ENCODE assay signal across 2 cellular contexts in genomic region chr5:173412566-173412965, GRCh38.
TF ChIP-seq lines count a peak whose summit lies in the region.

No MANE protein-coding gene starts in this region.

TF ChIP-seq in IMR-90, 13 proteins besides CTCF, POLR2A, EP300 and RAD21:
- no peak for TF ChIP-seq MXI1 (IDR thresholded peaks at IDR 0.05; ENCODE audit: borderline replicate concordance, low read depth, low read length)
- no peak for TF ChIP-seq MAFK (IDR thresholded peaks at IDR 0.05; ENCODE audit: low read depth, low read length)
- no peak for TF ChIP-seq FOS (IDR thresholded peaks at IDR 0.05; ENCODE audit: low read depth, low read length)
- TF ChIP-seq CEBPB (IDR thresholded peaks at IDR 0.05; ENCODE audit: low read depth, low read length), result no peak
- no peak for TF ChIP-seq ELK1 (IDR thresholded peaks at IDR 0.05; ENCODE audit: borderline replicate concordance, low read depth, low read length)
- TF ChIP-seq SMC3 (IDR thresholded peaks at IDR 0.05; ENCODE audit: low read depth, low read length), result no peak
- TF ChIP-seq USF2 (IDR thresholded peaks at IDR 0.05; ENCODE audit: low read depth, low read length), result no peak
- no peak for TF ChIP-seq RCOR1 (IDR thresholded peaks at IDR 0.05; ENCODE audit: insufficient replicate concordance, low read length)
- TF ChIP-seq RFX5 (IDR thresholded peaks at IDR 0.05; ENCODE audit: low read depth, low read length), result no peak
- no peak for TF ChIP-seq CHD1 (IDR thresholded peaks at IDR 0.05; ENCODE audit: low read depth, low read length)

TF ChIP-seq in H1, 55 proteins besides CTCF, POLR2A, EP300 and RAD21:
- TF ChIP-seq HDAC6 (IDR thresholded peaks at IDR 0.05; ENCODE audit: low read depth, low read length), result no peak
- TF ChIP-seq MAX (IDR thresholded peaks at IDR 0.05), result peak; percentile 65; the same call in 1 of the 2 replicates
- TF ChIP-seq E2F6 (IDR thresholded peaks at IDR 0.05), result 0 out of 2 replicates have a peak, but pooled peaks have one; percentile 38
TF ChIP-seq in H1: peak in this region for 2.
